Comparison of ENCODE assay signal across 12 cellular contexts in the genomic region with DNA sequence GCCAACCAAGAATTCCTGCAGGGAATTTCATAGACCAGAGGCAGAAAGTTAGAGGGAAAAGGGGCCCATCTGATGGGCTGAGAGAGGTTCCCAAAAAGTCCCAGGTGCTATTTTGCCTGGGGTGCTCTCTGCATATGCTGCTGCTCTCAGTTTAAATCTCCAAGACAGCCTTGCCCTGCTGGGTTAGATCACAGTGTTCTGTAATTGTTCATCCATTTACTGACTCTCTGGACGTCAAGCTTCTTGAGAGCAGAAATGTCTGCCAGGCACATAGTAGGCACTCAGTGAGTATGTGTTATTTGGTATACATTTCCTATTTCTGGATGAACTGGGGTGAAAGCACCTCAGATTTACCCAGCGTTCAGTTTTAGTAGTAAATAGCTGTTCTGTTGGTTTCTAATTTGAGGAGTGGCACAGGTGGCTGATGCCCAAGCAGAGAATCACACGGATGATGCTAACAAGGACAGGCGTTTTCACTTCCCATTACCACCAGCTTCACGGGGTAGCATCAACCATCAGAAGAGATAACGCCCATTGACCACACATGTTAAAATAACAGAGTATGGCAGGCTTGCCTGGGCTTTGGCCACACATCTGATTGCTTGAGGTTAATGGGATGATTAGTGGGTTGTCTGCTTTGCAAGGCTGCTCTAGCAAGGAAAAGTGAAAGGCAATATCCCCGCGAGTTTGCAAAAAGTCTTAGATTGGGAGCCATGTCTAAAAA.
DNase-seq lines count a peak whose midpoint lies in the region; ATAC-seq and TF ChIP-seq lines count a peak whose summit lies in the region.
"Had no signal": no experiment of that assay in that cellular context is flagged by ENCODE, and none has a peak within 500 bp of the region (broad histone marks: within the 10 kb centered on the region; RNA-seq: fewer than 3 reads in every experiment).

No MANE protein-coding gene starts in this region.

- peak overlapping the region; percentile 11 for H3K4me3 ChIP-seq in AG10803 (ENCODE audit: low read length)
- H3K4me3 ChIP-seq: breast epithelium had no signal

- DNase-seq in AG10803 (ENCODE audit: low read depth) (no peak), RPMI8226 (peak; percentile 47), myocyte (ENCODE audit: low read depth) (peak; percentile 71), NCI-H226 (no peak), NCI-H2196 (lab: John Stamatoyannopoulos, UW; ENCODE audit: unreplicated experiment) (no peak), NCI-H146 (lab: John Stamatoyannopoulos, UW) (no peak)
- DNase-seq: activated T-cell treated with anti-CD3 and anti-CD28 coated beads, Interleukin-2, amount 50 U/mL, for 4 hours; islet precursor cell; stimulated activated CD4-positive, alpha-beta T cell treated with anti-CD3 and anti-CD28 coated beads, Interleukin-4, amount 100 ng/mL, for 4 hours had no signal

- peak; percentile 68 for ATAC-seq in GM19324 (IDR thresholded peaks at IDR 0.05; ENCODE audit: low FRiP score, unreplicated experiment)
- ATAC-seq in GM19452 (IDR thresholded peaks at IDR 0.05; ENCODE audit: unreplicated experiment) = no peak
- ATAC-seq: activated T-cell treated with anti-CD3 and anti-CD28 coated beads, Interleukin-2, amount 50 U/mL, for 4 hours had no signal

- TF ChIP-seq CTCF in AG10803 (conservative IDR thresholded peaks at IDR 0.05; ENCODE audit: low read length) = no peak

Comparison
In these comparisons a context has a peak if more than half of its experiments do, and no peak if none do; other contexts are left out.
1. DNase-seq: peak in RPMI8226 (single experiment) and myocyte (single experiment); none in AG10803 (single experiment), NCI-H226 (single experiment), NCI-H2196 (single experiment) and NCI-H146 (single experiment).